In the genomic region with DNA sequence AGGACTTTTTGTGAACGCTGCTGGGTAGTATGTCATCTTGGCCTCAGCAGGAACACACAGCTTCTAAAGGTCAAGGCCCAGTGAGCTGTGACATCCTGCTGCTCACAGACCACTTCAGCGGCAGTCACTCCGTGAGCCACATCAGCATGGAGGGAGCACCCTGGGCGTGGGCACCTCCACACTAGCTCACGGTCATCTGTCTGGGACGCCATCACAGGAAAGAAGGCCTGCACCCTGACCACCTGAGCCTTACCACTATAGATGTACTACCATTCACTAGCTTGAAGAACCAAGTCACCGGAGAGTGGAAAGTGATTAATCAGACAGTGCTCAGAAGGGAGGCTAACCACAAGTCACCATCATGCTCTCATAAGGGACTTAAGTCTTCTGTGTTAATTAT, we compare ENCODE assay signal across 12 cellular contexts. TPM values are rescaled to one million over a fixed set of nuclear protein-coding genes. Genes with fewer than 3 reads are reported as not detected.
DNase-seq lines count a peak whose midpoint lies in the region; ATAC-seq and TF ChIP-seq lines count a peak whose summit lies in the region.
"Had no signal": no experiment of that assay in that cellular context is flagged by ENCODE, and none has a peak within 500 bp of the region (broad histone marks: within the 10 kb centered on the region; RNA-seq: fewer than 3 reads in every experiment).

No MANE protein-coding gene starts in this region.

- H3K4me1 Mint-ChIP-seq in activated naive CD8-positive, alpha-beta T cell (ENCODE audit: low read depth) = peaks cover 68% of the 10 kb centered on the region

- ATAC-seq in GM21786 (IDR thresholded peaks at IDR 0.05; ENCODE audit: unreplicated experiment) (peak; percentile 39), sciatic nerve (no peak)

- intact Hi-C loops in sciatic nerve (cut with DNase I) = no loop called here

- H3K9me3 Mint-ChIP-seq in activated naive CD8-positive, alpha-beta T cell (ENCODE audit: low read depth) = no peaks in the 10 kb centered on the region
- H3K9me3 Mint-ChIP-seq: activated CD4-positive, alpha-beta memory T cell treated with anti-CD3 and anti-CD28 coated beads, Interleukin-2, amount 10 ng/mL, durations not matched to agents 7 days and 5 days; activated naive CD4-positive, alpha-beta T cell treated with anti-CD3 and anti-CD28 coated beads, Interleukin-2, amount 50 U/mL, for 72 hours had no signal

- peak overlapping the region; percentile 22 for H3K4me3 Mint-ChIP-seq in activated naive CD8-positive, alpha-beta T cell
- H3K4me3 Mint-ChIP-seq: activated CD4-positive, alpha-beta memory T cell treated with anti-CD3 and anti-CD28 coated beads, Interleukin-2, amount 10 ng/mL, durations not matched to agents 7 days and 5 days had no signal

- TF ChIP-seq CTCF in RWPE1 (conservative IDR thresholded peaks at IDR 0.05; ENCODE audit: low read depth) = no peak

- peak overlapping the region; percentile 23 for H3K27ac Mint-ChIP-seq in activated naive CD8-positive, alpha-beta T cell
- H3K27ac Mint-ChIP-seq: activated CD4-positive, alpha-beta memory T cell treated with anti-CD3 and anti-CD28 coated beads, Interleukin-2, amount 10 ng/mL, durations not matched to agents 7 days and 5 days had no signal

- H3K4me3 ChIP-seq in GM08714 (ENCODE audit: low read length) = peak overlapping the region; percentile 7; the same call in 1 of the 2 replicates
- H3K4me3 ChIP-seq: esophagus muscularis mucosa had no signal

- no peak overlapping the region for H3K27ac ChIP-seq in RWPE1
- H3K27ac ChIP-seq: esophagus muscularis mucosa had no signal

- H3K36me3 Mint-ChIP-seq in activated naive CD8-positive, alpha-beta T cell = peaks cover 6% of the 10 kb centered on the region

- CTCF ChIA-PET in RWPE1 (lab: Yijun Ruan, JAX) = interaction anchor here (0.7 to 0.9 kb wide), 2 partner anchors 10 to 13 kb away, joined by 3 read pairs; no protein-coding TSS in a partner anchor

- no peaks in the 10 kb centered on the region for H3K27me3 Mint-ChIP-seq in activated naive CD8-positive, alpha-beta T cell
- H3K27me3 Mint-ChIP-seq: activated CD4-positive, alpha-beta memory T cell treated with anti-CD3 and anti-CD28 coated beads, Interleukin-2, amount 10 ng/mL, durations not matched to agents 7 days and 5 days had no signal

- POLR2A ChIA-PET in RWPE1 (lab: Yijun Ruan, JAX; ENCODE audit: low non-redundant PET) = no interaction called here

- DNase-seq in renal cortical epithelial cell (ENCODE audit: low read depth) (peak; percentile 55), HuH-7 (ENCODE audit: low spot score) (no peak), RWPE1 (ENCODE audit: low spot score) (no peak), sciatic nerve (ENCODE audit: low spot score) (no peak)
- DNase-seq: activated CD4-positive, alpha-beta memory T cell treated with anti-CD3 and anti-CD28 coated beads, Interleukin-2, amount 10 ng/mL, durations not matched to agents 7 days and 5 days; NCI-H2107; stimulated activated CD4-positive, alpha-beta T cell treated with anti-CD3 and anti-CD28 coated beads, Interleukin-4, amount 100 ng/mL, for 24 hours had no signal

RNA-seq across cellular contexts. Expression of gene AXIN1, which starts 3.3 kb away (rescaled TPM):
- total RNA-seq in renal cortical epithelial cell (38.7 and 43.5 TPM in 2 replicates), sciatic nerve (20.1 TPM)

RNA-seq across cellular contexts. Expression of gene MRPL28, which starts 21.1 kb away (rescaled TPM):
- 59.4 and 95.9 TPM in 2 replicates for total RNA-seq in renal cortical epithelial cell
- 32.5 TPM for total RNA-seq in sciatic nerve

RNA-seq across cellular contexts. Expression of gene PGAP6, which starts 32.6 kb away (rescaled TPM):
- total RNA-seq in renal cortical epithelial cell (87.2 and 92.8 TPM in 2 replicates), sciatic nerve (29.0 TPM)

RNA-seq across cellular contexts. Expression of gene NME4, which starts 47.8 kb away (rescaled TPM):
- total RNA-seq in renal cortical epithelial cell (27.6 and 50.0 TPM in 2 replicates), sciatic nerve (68.3 TPM)

RNA-seq across cellular contexts. Expression of gene DECR2, which starts 52.5 kb away (rescaled TPM):
- total RNA-seq in renal cortical epithelial cell (13.0 and 17.5 TPM in 2 replicates), sciatic nerve (10.4 TPM)
